In genomic region chrX:130111935-130112221, GRCh38 we compare ENCODE assay signal across 11 cellular contexts. TPM values are rescaled to one million over a fixed set of nuclear protein-coding genes. Genes with fewer than 3 reads are reported as not detected.
A peak's percentile ranks its signal among the peaks of the same experiment; 100 is the strongest.
DNase-seq lines count a peak whose midpoint lies in the region; ATAC-seq and TF ChIP-seq lines count a peak whose summit lies in the region.
"Had no signal": no experiment of that assay in that cellular context is flagged by ENCODE, and none has a peak within 500 bp of the region (broad histone marks: within the 10 kb centered on the region; RNA-seq: fewer than 3 reads in every experiment).

No MANE protein-coding gene starts in this region.

- POLR2A ChIA-PET in WTC11 (lab: Charles Lee), result interaction anchor here (1.0 kb wide), 1 partner anchor 9 kb away, joined by 3 read pairs; no protein-coding TSS in a partner anchor

- TF ChIP-seq CTCF in WTC11 (IDR thresholded peaks at IDR 0.05), result no peak
- TF ChIP-seq CTCF in hepatocyte (IDR thresholded peaks at IDR 0.05; ENCODE audit: poor library complexity), result no peak
- TF ChIP-seq CTCF in adrenal gland (IDR thresholded peaks at IDR 0.05), result no peak

- peaks cover 23% of the 10 kb centered on the region for H3K4me1 Mint-ChIP-seq in activated naive CD4-positive, alpha-beta T cell treated with anti-CD3 and anti-CD28 coated beads, Interleukin-2, amount 50 U/mL, for 24 hours
- peaks cover 11% of the 10 kb centered on the region; the same call in 1 of the 2 replicates for H3K4me1 Mint-ChIP-seq in WTC11

- no peaks in the 10 kb centered on the region for H3K9me2 ChIP-seq in hepatocyte (replicated peaks; ENCODE audit: insufficient read depth)

- intact Hi-C loops in adrenal gland (cut with DNase I), result no loop called here

- CTCF ChIA-PET in WTC11 (lab: Charles Lee), result interaction anchor here (0.6 kb wide), 1 partner anchor 9 kb away, joined by 3 read pairs; no protein-coding TSS in a partner anchor

- no peaks in the 10 kb centered on the region for H3K36me3 Mint-ChIP-seq in activated naive CD4-positive, alpha-beta T cell treated with anti-CD3 and anti-CD28 coated beads, Interleukin-2, amount 50 U/mL, for 24 hours
- no peaks in the 10 kb centered on the region for H3K36me3 Mint-ChIP-seq in WTC11

- H3K27ac ChIP-seq in hepatocyte (no peak overlapping the region), urinary bladder (ENCODE audit: low read depth) (peak overlapping the region; percentile 83), adrenal gland (no peak overlapping the region)
- H3K27ac ChIP-seq: psoas muscle had no signal

- peak overlapping the region; percentile 76 for H3K4me2 ChIP-seq in hepatocyte

- H3K27me3 Mint-ChIP-seq in activated naive CD4-positive, alpha-beta T cell treated with anti-CD3 and anti-CD28 coated beads, Interleukin-2, amount 50 U/mL, for 24 hours, result no peaks in the 10 kb centered on the region
- peaks cover 56% of the 10 kb centered on the region for H3K27me3 Mint-ChIP-seq in WTC11 (ENCODE audit: low read depth)

- no peaks in the 10 kb centered on the region for H3K9me3 Mint-ChIP-seq in activated naive CD4-positive, alpha-beta T cell treated with anti-CD3 and anti-CD28 coated beads, Interleukin-2, amount 50 U/mL, for 24 hours
- H3K9me3 Mint-ChIP-seq in WTC11, result no peaks in the 10 kb centered on the region

- no peak for DNase-seq in activated naive CD4-positive, alpha-beta T cell (lab: John Stamatoyannopoulos, UW)
- no peak for DNase-seq in WTC11 (ENCODE audit: low spot score)
- DNase-seq in hepatocyte (ENCODE audit: low spot score), result no peak
- no peak for DNase-seq in adrenal gland
- no peak for DNase-seq in GDM1 (lab: John Stamatoyannopoulos, UW)
- no peak for DNase-seq in DMS153 treated with DMSO at 0.1 percent for 48 hours (lab: John Stamatoyannopoulos, UW; ENCODE audit: unreplicated experiment)
- DNase-seq: PC-3, psoas muscle, T1000 had no signal

- 93% methylated on average over 4 of the region's 4 CpGs for WGBS in hepatocyte (ENCODE audit: low lambda C conversion rate, missing lambda C conversion rate)
- 92% methylated on average over 4 of the region's 4 CpGs for WGBS in urinary bladder
- WGBS in adrenal gland, 4 donors, result 89 to 92% (median 91%) methylated on average over 4 of the region's 4 CpGs; no CpG with 5 or more reads in 1 of the 4 donors

- peaks cover 7% of the 10 kb centered on the region for H3K4me1 ChIP-seq in hepatocyte (ENCODE audit: insufficient read depth)
- no peaks in the 10 kb centered on the region for H3K4me1 ChIP-seq in urinary bladder (ENCODE audit: insufficient read depth)
- H3K4me1 ChIP-seq in adrenal gland (replicated peaks in 1 of 2), result no peaks in the 10 kb centered on the region
- H3K4me1 ChIP-seq: psoas muscle had no signal

- peaks cover 18% of the 10 kb centered on the region for H3K79me2 ChIP-seq in hepatocyte

- H4K20me1 ChIP-seq in hepatocyte (ENCODE audit: insufficient read depth, poor library complexity, severe bottlenecking), result no peaks in the 10 kb centered on the region

- no peak overlapping the region for H3K4me3 ChIP-seq in hepatocyte
- H3K4me3 ChIP-seq in urinary bladder (ENCODE audit: low read depth, low read length), result no peak overlapping the region
- H3K4me3 ChIP-seq in adrenal gland, result no peak overlapping the region

- H2AFZ ChIP-seq in hepatocyte, result no peak overlapping the region

- H3K27ac Mint-ChIP-seq in activated naive CD4-positive, alpha-beta T cell treated with anti-CD3 and anti-CD28 coated beads, Interleukin-2, amount 50 U/mL, for 24 hours, result no peak overlapping the region
- no peak overlapping the region for H3K27ac Mint-ChIP-seq in WTC11

- no peak for ATAC-seq in WTC11
- ATAC-seq: PC-3 had no signal

- H3K36me3 ChIP-seq in hepatocyte (replicated peaks; ENCODE audit: insufficient read depth, low read depth) (no peaks in the 10 kb centered on the region), urinary bladder (ENCODE audit: insufficient read depth) (no peaks in the 10 kb centered on the region), adrenal gland (replicated peaks in 1 of 2) (no peaks in the 10 kb centered on the region)

- H3K27me3 ChIP-seq in hepatocyte (no peaks in the 10 kb centered on the region), adrenal gland (no peaks in the 10 kb centered on the region)

- H3K9me3 ChIP-seq in hepatocyte (ENCODE audit: low read depth) (no peaks in the 10 kb centered on the region), adrenal gland (replicated peaks in 1 of 3) (no peaks in the 10 kb centered on the region)
- H3K9me3 ChIP-seq: psoas muscle had no signal

- peak overlapping the region; percentile 68 for H3K4me3 Mint-ChIP-seq in activated naive CD4-positive, alpha-beta T cell treated with anti-CD3 and anti-CD28 coated beads, Interleukin-2, amount 50 U/mL, for 24 hours
- peak overlapping the region; percentile 58 for H3K4me3 Mint-ChIP-seq in WTC11

- no peak for TF ChIP-seq POLR2A in adrenal gland (IDR thresholded peaks at IDR 0.05)

TF ChIP-seq in WTC11, 78 proteins besides CTCF, POLR2A, EP300 and RAD21:
- TF ChIP-seq E2F1 (CRISPR knock-in tag; IDR thresholded peaks at IDR 0.05) (no peak), NR2C2 (CRISPR knock-in tag; IDR thresholded peaks at IDR 0.05) (no peak)

RNA-seq across cellular contexts. Expression of gene ELF4, which starts 1.6 kb away (rescaled TPM):
- total RNA-seq in WTC11 (2021), result 1.7 to 1.9 TPM (median 1.9 TPM) in 3 replicates
- 19.9 and 21.1 TPM in 2 replicates for total RNA-seq in hepatocyte
- polyA plus RNA-seq in hepatocyte, result 13.6 and 18.9 TPM in 2 replicates
- total RNA-seq in urinary bladder, result 11.3 TPM
- 13.7 TPM for polyA plus RNA-seq in urinary bladder
- total RNA-seq in adrenal gland, result 1 to 10 TPM; 2.7 to 8.8 (median 7.5) TPM
- 1 to 10 TPM; 3.1 to 4.5 (median 3.5) TPM for polyA plus RNA-seq in adrenal gland

RNA-seq across cellular contexts. Expression of gene AIFM1, which starts 53.8 kb away (rescaled TPM):
- total RNA-seq in WTC11 (2021) (53.5 to 55.9 TPM (median 55.0 TPM) in 3 replicates), hepatocyte (54.9 and 60.0 TPM in 2 replicates), urinary bladder (10.8 TPM), adrenal gland (100 to 1,000 TPM in 1 of 8 donors, 10 to 100 TPM in 7; 37.4 to 101 (median 69.8) TPM)
- polyA plus RNA-seq in hepatocyte (65.2 and 70.8 TPM in 2 replicates), urinary bladder (26.2 TPM), adrenal gland (100 to 1,000 TPM in 1 of 3 donors, 10 to 100 TPM in 2; 41.2 to 163 (median 73.9) TPM)

RNA-seq across cellular contexts. Expression of gene RAB33A, which starts 59.9 kb away (rescaled TPM):
- total RNA-seq in WTC11 (2021) (2.1 to 3.1 TPM (median 3.0 TPM) in 3 replicates), hepatocyte (2.8 and 3.0 TPM in 2 replicates), urinary bladder (2.5 TPM), adrenal gland (1 to 10 TPM in 5 of 8 donors, under 1 TPM in 3; 0.24 to 7.6 (median 1.2) TPM)
- polyA plus RNA-seq in hepatocyte (7.7 and 11.2 TPM in 2 replicates), urinary bladder (2.4 TPM), adrenal gland (1 to 10 TPM in 2 of 3 donors, under 1 TPM in 1; 0.40 to 1.4 (median 1.0) TPM)
- total RNA-seq: PC-3 had no signal
